Comparison of ENCODE assay signal across 30 cellular contexts in genomic region chr12:113340061-113340460, GRCh38.
"Had no signal": no experiment of that assay in that cellular context is flagged by ENCODE, and none has a peak within 500 bp of the region (broad histone marks: within the 10 kb centered on the region; RNA-seq: fewer than 3 reads in every experiment).

No MANE protein-coding gene starts in this region.

- H3K27ac Mint-ChIP-seq: immature natural killer cell; mesothelial cell of epicardium; stimulated activated naive B cell treated with anti-CD40 and anti-IgM and Interleukin-4, amounts not matched to agents 10 μg/mL and 1 μg/mL and 100 μg/mL, for 72 hours had no signal

- H3K4me1 ChIP-seq: lower lobe of right lung, prostate gland, testis had no signal

- H3K4me1 Mint-ChIP-seq: mesothelial cell of epicardium had no signal

- H3K27ac ChIP-seq: left lung, lower lobe of right lung, ovary, prostate gland, skin epidermis, stomach, testis, thyroid gland, transverse colon, upper lobe of left lung, vagina had no signal

- H3K4me3 ChIP-seq: left lung, lower lobe of right lung, ovary, prostate gland, skin epidermis, stomach, testis, thyroid gland, transverse colon, upper lobe of left lung, vagina had no signal

- H3K36me3 Mint-ChIP-seq: immature natural killer cell; mesothelial cell of epicardium; naive thymus-derived CD4-positive, alpha-beta T cell; natural killer cell treated with Interleukin-12 subunit alpha and Interleukin-12 subunit beta and Interleukin-15 and Interleukin-18, amount 100 ng/mL, for 72 hours; stimulated activated naive B cell treated with anti-CD40 and anti-IgM and Interleukin-4, amounts not matched to agents 10 μg/mL and 1 μg/mL and 100 μg/mL, for 72 hours had no signal

- FAIRE-seq: islet of Langerhans, kidney had no signal

- H3K27me3 Mint-ChIP-seq: stimulated activated naive B cell treated with anti-CD40 and anti-IgM and Interleukin-4, amounts not matched to agents 10 μg/mL and 1 μg/mL and 100 μg/mL, for 72 hours had no signal

- ATAC-seq: left colon; left lung; lower lobe of right lung; naive thymus-derived CD4-positive, alpha-beta T cell; natural killer cell treated with Interleukin-12 subunit alpha and Interleukin-12 subunit beta and Interleukin-15 and Interleukin-18, amount 100 ng/mL, for 72 hours; right cardiac atrium; sciatic nerve; stimulated activated naive B cell treated with anti-CD40 and anti-IgM and Interleukin-4, amounts not matched to agents 10 μg/mL and 1 μg/mL and 100 μg/mL, for 72 hours; stimulated activated naive CD8-positive, alpha-beta T cell treated with anti-CD3 and anti-CD28 coated beads, Interleukin-15, Interleukin-2, amounts not matched to agents 100 U/mL and 50 U/mL, for 24 hours had no signal

- H3K9me3 ChIP-seq: left lung, lower lobe of right lung, ovary, prostate gland, stomach, testis, thyroid gland, transverse colon, upper lobe of left lung, vagina had no signal

- H3K4me3 Mint-ChIP-seq: immature natural killer cell; mesothelial cell of epicardium; naive thymus-derived CD4-positive, alpha-beta T cell; natural killer cell treated with Interleukin-12 subunit alpha and Interleukin-12 subunit beta and Interleukin-15 and Interleukin-18, amount 100 ng/mL, for 72 hours; stimulated activated naive B cell treated with anti-CD40 and anti-IgM and Interleukin-4, amounts not matched to agents 10 μg/mL and 1 μg/mL and 100 μg/mL, for 72 hours had no signal

- H3K36me3 ChIP-seq: left lung, lower lobe of right lung, ovary, prostate gland, stomach, thyroid gland, transverse colon, upper lobe of left lung, vagina had no signal

- DNase-seq: hypothalamus; immature natural killer cell; kidney; left colon; left lung; lower lobe of right lung; mammary epithelial cell; mesenchymal stem cell; naive thymus-derived CD4-positive, alpha-beta T cell; ovary; retina; right cardiac atrium; stimulated activated CD4-positive, alpha-beta T cell treated with anti-CD3 and anti-CD28 coated beads, Interleukin-12 subunit alpha, Interleukin-12 subunit beta, amount 100 ng/mL, for 4 hours; stimulated activated CD4-positive, alpha-beta T cell treated with anti-CD3 and anti-CD28 coated beads, Interleukin-15, amount 100 ng/mL, for 24 hours; stimulated activated CD4-positive, alpha-beta T cell treated with anti-CD3 and anti-CD28 coated beads, Interleukin-2, amount 100 ng/mL, for 24 hours; stimulated activated CD4-positive, alpha-beta T cell treated with anti-CD3 and anti-CD28 coated beads, Interleukin-4, amount 100 ng/mL, for 1 hour; stimulated activated naive B cell treated with anti-CD40 and anti-IgM and Interleukin-4, amounts not matched to agents 10 μg/mL and 1 μg/mL and 100 μg/mL, for 72 hours; stimulated activated naive CD8-positive, alpha-beta T cell treated with anti-CD3 and anti-CD28 coated beads, Interleukin-15, Interleukin-2, amounts not matched to agents 100 U/mL and 50 U/mL, for 24 hours; stomach; testis; thyroid gland; transverse colon; upper lobe of left lung had no signal

- H3K27me3 ChIP-seq: left lung, ovary, stomach, testis, thyroid gland, transverse colon, upper lobe of left lung, vagina had no signal

- H3K9me3 Mint-ChIP-seq: immature natural killer cell; mesothelial cell of epicardium; naive thymus-derived CD4-positive, alpha-beta T cell; natural killer cell treated with Interleukin-12 subunit alpha and Interleukin-12 subunit beta and Interleukin-15 and Interleukin-18, amount 100 ng/mL, for 72 hours; stimulated activated naive B cell treated with anti-CD40 and anti-IgM and Interleukin-4, amounts not matched to agents 10 μg/mL and 1 μg/mL and 100 μg/mL, for 72 hours had no signal
